20 cellular contexts compared by ENCODE assay signal in the genomic region with DNA sequence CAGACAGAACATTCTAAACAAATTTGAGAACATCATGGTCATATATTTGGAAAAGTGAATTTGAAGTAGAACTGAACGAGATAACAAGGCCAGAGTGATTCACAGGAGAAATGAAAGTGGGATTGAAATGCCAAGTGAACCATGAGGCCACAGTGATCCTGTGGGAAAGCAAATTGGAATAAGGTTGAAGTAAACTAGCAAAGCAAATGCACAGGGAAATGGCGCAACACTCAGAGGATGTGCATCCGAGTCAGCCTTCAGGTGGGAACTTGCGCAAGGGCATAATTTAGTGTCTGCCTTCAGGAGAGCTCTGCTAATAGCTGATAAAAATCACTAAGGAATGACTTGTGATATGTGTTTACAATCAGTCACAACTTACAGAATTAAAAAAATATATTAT.
"Had no signal": no experiment of that assay in that cellular context is flagged by ENCODE, and none has a peak within 500 bp of the region (broad histone marks: within the 10 kb centered on the region; RNA-seq: fewer than 3 reads in every experiment).

No MANE protein-coding gene starts in this region.

- H3K27ac Mint-ChIP-seq: activated naive CD4-positive, alpha-beta T cell treated with anti-CD3 and anti-CD28 coated beads, Interleukin-2, amount 50 U/mL, for 72 hours; activated T-cell treated with anti-CD3 and anti-CD28 coated beads, Interleukin-2, amount 50 U/mL, for 24 hours; activated T-helper 17 cell treated with anti-CD3 and anti-CD28 coated beads, Interleukin-2, amount 50 U/mL, for 72 hours; naive thymus-derived CD4-positive, alpha-beta T cell; WTC11 had no signal

- H3K4me1 Mint-ChIP-seq: activated T-helper 17 cell treated with anti-CD3 and anti-CD28 coated beads, Interleukin-2, amount 50 U/mL, for 72 hours; naive thymus-derived CD4-positive, alpha-beta T cell had no signal

- H3K4me3 ChIP-seq: ascending aorta, lower lobe of right lung, sigmoid colon, spleen, upper lobe of left lung had no signal

- H3K27me3 Mint-ChIP-seq: activated T-cell treated with anti-CD3 and anti-CD28 coated beads, Interleukin-2, amount 50 U/mL, for 24 hours; activated T-helper 17 cell treated with anti-CD3 and anti-CD28 coated beads, Interleukin-2, amount 50 U/mL, for 72 hours; naive thymus-derived CD4-positive, alpha-beta T cell had no signal

- DNase-seq: activated T-cell treated with anti-CD3 and anti-CD28 coated beads, Interleukin-2, amount 50 U/mL, for 24 hours; brain microvascular endothelial cell; central memory CD4-positive, alpha-beta T cell; effector CD8-positive, alpha-beta T cell; kidney; lower lobe of right lung; naive thymus-derived CD4-positive, alpha-beta T cell; occipital lobe; sigmoid colon; spleen; stimulated activated CD4-positive, alpha-beta T cell treated with anti-CD3 and anti-CD28 coated beads, Interleukin-4, amount 100 ng/mL, for 1 hour; stimulated activated naive CD8-positive, alpha-beta T cell treated with anti-CD3 and anti-CD28 coated beads, Interleukin-15, Interleukin-2, amounts not matched to agents 100 U/mL and 50 U/mL, for 24 hours; T-helper 9 cell; upper lobe of left lung had no signal

- H3K36me3 ChIP-seq: ascending aorta, brain microvascular endothelial cell, lower lobe of right lung, sigmoid colon, spleen, upper lobe of left lung had no signal

- H3K27me3 ChIP-seq: ascending aorta, brain microvascular endothelial cell, sigmoid colon, spleen, upper lobe of left lung had no signal

- H3K9me3 ChIP-seq: ascending aorta, lower lobe of right lung, sigmoid colon, upper lobe of left lung had no signal

- ATAC-seq: activated naive CD4-positive, alpha-beta T cell treated with anti-CD3 and anti-CD28 coated beads, Interleukin-2, amount 50 U/mL, for 72 hours; activated T-helper 17 cell treated with anti-CD3 and anti-CD28 coated beads, Interleukin-2, amount 50 U/mL, for 72 hours; left lobe of liver; lower lobe of right lung; naive thymus-derived CD4-positive, alpha-beta T cell; stimulated activated naive CD8-positive, alpha-beta T cell treated with anti-CD3 and anti-CD28 coated beads, Interleukin-15, Interleukin-2, amounts not matched to agents 100 U/mL and 50 U/mL, for 24 hours; WTC11 had no signal

- H3K27ac ChIP-seq: ascending aorta, brain microvascular endothelial cell, lower lobe of right lung, sigmoid colon, spleen, upper lobe of left lung had no signal

- H3K9me3 Mint-ChIP-seq: neural crest cell, WTC11 had no signal

- H3K4me3 Mint-ChIP-seq: activated T-cell treated with anti-CD3 and anti-CD28 coated beads, Interleukin-2, amount 50 U/mL, for 24 hours; activated T-helper 17 cell treated with anti-CD3 and anti-CD28 coated beads, Interleukin-2, amount 50 U/mL, for 72 hours; naive thymus-derived CD4-positive, alpha-beta T cell; neural crest cell; WTC11 had no signal

- H3K36me3 Mint-ChIP-seq: activated naive CD4-positive, alpha-beta T cell treated with anti-CD3 and anti-CD28 coated beads, Interleukin-2, amount 50 U/mL, for 72 hours; naive thymus-derived CD4-positive, alpha-beta T cell; WTC11 had no signal

- H3K4me1 ChIP-seq: ascending aorta, lower lobe of right lung, sigmoid colon, spleen, upper lobe of left lung had no signal
